9 cellular contexts compared by ENCODE assay signal in genomic region chr7:41696323-41696916, GRCh38. TPM values are rescaled to one million over a fixed set of nuclear protein-coding genes. Genes with fewer than 3 reads are reported as not detected.
DNase-seq lines count a peak whose midpoint lies in the region; ATAC-seq, FAIRE-seq and TF ChIP-seq lines count a peak whose summit lies in the region.
"Had no signal": no experiment of that assay in that cellular context is flagged by ENCODE, and none has a peak within 500 bp of the region (broad histone marks: within the 10 kb centered on the region; RNA-seq: fewer than 3 reads in every experiment).

No MANE protein-coding gene starts in this region.

- H3K27me3 ChIP-seq in endothelial cell of umbilical vein (ENCODE audit: control insufficient read depth in 2 of 2, insufficient read depth in 2 of 2, low read length in 2 of 2) (no peaks in the 10 kb centered on the region), tibial artery (no peaks in the 10 kb centered on the region)

- H2AFZ ChIP-seq in endothelial cell of umbilical vein (ENCODE audit: low read depth, low read length) = peak overlapping the region; percentile 83

- intact Hi-C loops in endothelial cell of umbilical vein (cut with micrococcal nuclease) (loop anchor here (1.0 to 10.0 kb wide), 9 partner anchors 116 to 693 kb away; no protein-coding TSS in a partner anchor), tibial artery (cut with DNase I; ENCODE audit: low total_unique reads) (loop anchor here (5.0 to 10.0 kb wide), 2 partner anchors 852 to 1494 kb away; no protein-coding TSS in a partner anchor)

- TSS peak; percentile 10 for BruUV-seq in endothelial cell of umbilical vein (replicated peaks; lab: Mats Ljungman, UMichigan)

- DNase-seq in NCI-H2081 (lab: John Stamatoyannopoulos, UW) (peak; percentile 25 to 28), NCI-H2081 treated with DMSO at 0.1 percent for 48 hours (lab: John Stamatoyannopoulos, UW) (no peak), SHP77 (lab: John Stamatoyannopoulos, UW) (peak; percentile 82), endothelial cell of umbilical vein (ENCODE audit: low read depth, low spot score) (peak; percentile 94), memory B cell (ENCODE audit: low spot score in 2 of 2) (peak; percentile 11 to 31), tibial artery (peak; percentile 86 to 91), NCI-H2196 treated with DMSO at 0.1 percent for 48 hours (lab: John Stamatoyannopoulos, UW; ENCODE audit: unreplicated experiment) (no peak)

- ATAC-seq in HG03378 (IDR thresholded peaks at IDR 0.05; ENCODE audit: unreplicated experiment) (peak; percentile 53), memory B cell (ENCODE audit: low read depth) (peak; percentile 53)

- H4K20me1 ChIP-seq in endothelial cell of umbilical vein (replicated peaks; ENCODE audit: control insufficient read depth, extremely low read depth, insufficient read depth, low read length) = no peaks in the 10 kb centered on the region

- no peak for FAIRE-seq in endothelial cell of umbilical vein (lab: Jason Lieb, UNC)

- H3K4me1 Mint-ChIP-seq in memory B cell = peaks cover 16% of the 10 kb centered on the region
- H3K4me1 Mint-ChIP-seq: CD4-positive, CD25-positive, alpha-beta regulatory T cell had no signal

- no peaks in the 10 kb centered on the region for H3K9me1 ChIP-seq in endothelial cell of umbilical vein (replicated peaks; ENCODE audit: control insufficient read depth, extremely low read depth, insufficient read depth, low read length)

- H3K4me2 ChIP-seq in endothelial cell of umbilical vein (ENCODE audit: insufficient read depth, low read length) = peak overlapping the region; percentile 85

- peaks cover 27% of the 10 kb centered on the region for H3K27me3 Mint-ChIP-seq in memory B cell

- H3K79me2 ChIP-seq in endothelial cell of umbilical vein (ENCODE audit: control insufficient read depth, insufficient read depth, low read length) = peaks cover 80% of the 10 kb centered on the region

- H3K36me3 Mint-ChIP-seq in memory B cell = no peaks in the 10 kb centered on the region
- H3K36me3 Mint-ChIP-seq: CD4-positive, CD25-positive, alpha-beta regulatory T cell had no signal

- H3K4me3 ChIP-seq in endothelial cell of umbilical vein (replicated peaks in 1 of 3; ENCODE audit: insufficient read depth in 1 of 3, low read depth in 1 of 3, low read length in 3 of 3) = peak overlapping the region; percentile 24 to 94 (median 31)
- peak overlapping the region; percentile 70 to 72 for H3K4me3 ChIP-seq in tibial artery

- H3K4me3 Mint-ChIP-seq in memory B cell = no peak overlapping the region
- H3K4me3 Mint-ChIP-seq: CD4-positive, CD25-positive, alpha-beta regulatory T cell had no signal

- POLR2A ChIA-PET in endothelial cell of umbilical vein (lab: Charles Lee) = interaction anchor here (0.7 kb wide), 1 partner anchor 41 kb away, joined by 3 read pairs; no protein-coding TSS in a partner anchor

- H3K9me3 Mint-ChIP-seq in memory B cell = no peaks in the 10 kb centered on the region

- H3K4me1 ChIP-seq in endothelial cell of umbilical vein (ENCODE audit: control insufficient read depth, extremely low read depth, insufficient read depth, low read length) (peaks cover 53% of the 10 kb centered on the region), tibial artery (peaks cover 0 to 56% (median 39%) of the 10 kb centered on the region in 4 donors)

- dilution Hi-C loops in endothelial cell of umbilical vein (cut with MboI; ENCODE audit: extremely low pct_ligation_motif_present, low sequenced_read_pairs) = no loop called here

- H3K36me3 ChIP-seq in endothelial cell of umbilical vein (ENCODE audit: control insufficient read depth in 2 of 2, extremely low read depth in 1 of 2, insufficient read depth in 2 of 2, low read length in 2 of 2) (peaks cover 0 to 2% of the 10 kb centered on the region in 2 experiments), tibial artery (no peaks in the 10 kb centered on the region)

- peak overlapping the region; percentile 97 for H3K9ac ChIP-seq in endothelial cell of umbilical vein (replicated peaks; ENCODE audit: extremely low read depth, insufficient read depth, low read length)

- peak; percentile 76 to 87 for TF ChIP-seq CTCF in endothelial cell of umbilical vein (IDR thresholded peaks at IDR 0.05; ENCODE audit: extremely low read depth in 1 of 2, insufficient read depth in 1 of 2, low read depth in 1 of 2, low read length in 2 of 2)
- peak; percentile 75 to 85 for TF ChIP-seq CTCF in tibial artery (IDR thresholded peaks at IDR 0.05)

- CTCF ChIA-PET in endothelial cell of umbilical vein (lab: Charles Lee) = interaction anchor here (0.6 to 2.6 kb wide), 27 partner anchors 9 to 1464 kb away, joined by 3 to 24 read pairs (median 4); no protein-coding TSS in a partner anchor

- H3K9me3 ChIP-seq in endothelial cell of umbilical vein (replicated peaks; ENCODE audit: control insufficient read depth, insufficient read depth, low read length) (no peaks in the 10 kb centered on the region), tibial artery (no peaks in the 10 kb centered on the region)

- H3K27ac Mint-ChIP-seq in memory B cell = no peak overlapping the region
- H3K27ac Mint-ChIP-seq: CD4-positive, CD25-positive, alpha-beta regulatory T cell had no signal

- peak overlapping the region; percentile 98 for H3K27ac ChIP-seq in endothelial cell of umbilical vein (ENCODE audit: insufficient read depth, low read depth, low read length)
- peak overlapping the region; percentile 95 to 97 for H3K27ac ChIP-seq in tibial artery

- TF ChIP-seq POLR2A in endothelial cell of umbilical vein (IDR thresholded peaks at IDR 0.05; ENCODE audit: low read depth, low read length) = peak; percentile 49

TF ChIP-seq in endothelial cell of umbilical vein, 7 proteins besides CTCF, POLR2A, EP300 and RAD21:
- TF ChIP-seq POLR2AphosphoS5 (IDR thresholded peaks at IDR 0.05; ENCODE audit: insufficient read depth, low read depth, low read length) (peak; percentile 20), FOS (IDR thresholded peaks at IDR 0.05; ENCODE audit: borderline replicate concordance, insufficient read depth, low read length) (peak; percentile 78), JUN (IDR thresholded peaks at IDR 0.05; ENCODE audit: borderline replicate concordance, insufficient read depth, insufficient read length, low read depth) (no peak), GATA2 (IDR thresholded peaks at IDR 0.05; ENCODE audit: insufficient read depth, insufficient read length, low read depth, low read length) (peak; percentile 79), MYC (IDR thresholded peaks at IDR 0.05; ENCODE audit: low read depth, low read length) (no peak)
TF ChIP-seq in endothelial cell of umbilical vein: peak in this region for 3.

RNA-seq across cellular contexts. Expression of gene INHBA, which starts 6.5 kb away (rescaled TPM):
- total RNA-seq in endothelial cell of umbilical vein = 23.2 and 32.3 TPM in 2 replicates
- polyA plus RNA-seq in endothelial cell of umbilical vein = 21.4 and 22.9 TPM in 2 replicates
- 19.5 and 20.3 TPM in 2 replicates for polyA plus RNA-seq in endothelial cell of umbilical vein (2011; cell fraction: cytosol; rRNA removed)
- polyA plus RNA-seq in endothelial cell of umbilical vein (2011; cell fraction: nucleus; rRNA removed) = 46.6 and 47.7 TPM in 2 replicates
- polyA plus RNA-seq in endothelial cell of umbilical vein (2012) = 36.2 and 75.7 TPM in 2 replicates
- polyA minus RNA-seq in endothelial cell of umbilical vein = 104 and 126 TPM in 2 replicates
- polyA minus RNA-seq in endothelial cell of umbilical vein (2011; cell fraction: cytosol; rRNA and poly(A)+ RNA removed) = not detected
- 69.5 and 79.6 TPM in 2 replicates for polyA minus RNA-seq in endothelial cell of umbilical vein (2011; cell fraction: nucleus; rRNA and poly(A)+ RNA removed)
- total RNA-seq: CD4-positive, CD25-positive, alpha-beta regulatory T cell had no signal
- polyA plus RNA-seq: CD4-positive, CD25-positive, alpha-beta regulatory T cell had no signal

Comparison
In these comparisons a context has a peak if more than half of its experiments do, and no peak if none do; other contexts are left out.
1. DNase-seq: peak in NCI-H2081 (2 of 2), SHP77 (2 of 2), endothelial cell of umbilical vein (single experiment), memory B cell (2 of 2) and tibial artery (2 of 2); none in NCI-H2081 treated with DMSO at 0.1 percent for 48 hours (single experiment) and NCI-H2196 treated with DMSO at 0.1 percent for 48 hours (single experiment).